10 cellular contexts compared by ENCODE assay signal in genomic region chr5:131285637-131286399, GRCh38. TPM values are rescaled to one million over a fixed set of nuclear protein-coding genes. Genes with fewer than 3 reads are reported as not detected.
DNase-seq lines count a peak whose midpoint lies in the region; ATAC-seq and TF ChIP-seq lines count a peak whose summit lies in the region.
"Had no signal": no experiment of that assay in that cellular context is flagged by ENCODE, and none has a peak within 500 bp of the region (broad histone marks: within the 10 kb centered on the region; RNA-seq: fewer than 3 reads in every experiment).

No MANE protein-coding gene starts in this region.

- no peaks in the 10 kb centered on the region for H3F3A ChIP-seq in neural progenitor cell (ENCODE audit: low read depth)

- no peaks in the 10 kb centered on the region for H3K9me3 Mint-ChIP-seq in activated T-cell treated with anti-CD3 and anti-CD28 coated beads, Interleukin-2, amount 50 U/mL, for 72 hours
- no peaks in the 10 kb centered on the region for H3K9me3 Mint-ChIP-seq in activated T-helper 2 cell treated with anti-CD3 and anti-CD28 coated beads, Interferon-gamma antibody, Interleukin-2, Interleukin-4, amounts not matched to agents 10 μg/mL and 5 μg/mL and 100 μg/mL, durations not matched to agents 14 hours and 24 hours and 36 hours
- no peaks in the 10 kb centered on the region for H3K9me3 Mint-ChIP-seq in stimulated activated memory B cell treated with anti-CD40 and anti-IgM and Interleukin-4, amounts not matched to agents 10 μg/mL and 1 μg/mL and 100 μg/mL, for 72 hours
- H3K9me3 Mint-ChIP-seq in neural progenitor cell = no peaks in the 10 kb centered on the region

- H3K4me1 Mint-ChIP-seq in activated T-cell treated with anti-CD3 and anti-CD28 coated beads, Interleukin-2, amount 50 U/mL, for 72 hours (ENCODE audit: low read depth) = peaks cover 91% of the 10 kb centered on the region
- peaks cover 67% of the 10 kb centered on the region for H3K4me1 Mint-ChIP-seq in activated T-helper 2 cell treated with anti-CD3 and anti-CD28 coated beads, Interferon-gamma antibody, Interleukin-2, Interleukin-4, amounts not matched to agents 10 μg/mL and 5 μg/mL and 100 μg/mL, durations not matched to agents 14 hours and 24 hours and 36 hours (ENCODE audit: low read depth)
- H3K4me1 Mint-ChIP-seq in stimulated activated memory B cell treated with anti-CD40 and anti-IgM and Interleukin-4, amounts not matched to agents 10 μg/mL and 1 μg/mL and 100 μg/mL, for 72 hours = peaks cover 63% of the 10 kb centered on the region
- peaks cover 16% of the 10 kb centered on the region for H3K4me1 Mint-ChIP-seq in neural progenitor cell

- no peaks in the 10 kb centered on the region for H3K27me3 ChIP-seq in neural progenitor cell

- peaks cover 17% of the 10 kb centered on the region for H4K20me1 ChIP-seq in neural progenitor cell (ENCODE audit: low read depth)

- no peaks in the 10 kb centered on the region for H3K27me3 Mint-ChIP-seq in activated T-cell treated with anti-CD3 and anti-CD28 coated beads, Interleukin-2, amount 50 U/mL, for 72 hours (ENCODE audit: low read depth)
- no peaks in the 10 kb centered on the region for H3K27me3 Mint-ChIP-seq in activated T-helper 2 cell treated with anti-CD3 and anti-CD28 coated beads, Interferon-gamma antibody, Interleukin-2, Interleukin-4, amounts not matched to agents 10 μg/mL and 5 μg/mL and 100 μg/mL, durations not matched to agents 14 hours and 24 hours and 36 hours (ENCODE audit: low read depth)
- no peaks in the 10 kb centered on the region for H3K27me3 Mint-ChIP-seq in stimulated activated memory B cell treated with anti-CD40 and anti-IgM and Interleukin-4, amounts not matched to agents 10 μg/mL and 1 μg/mL and 100 μg/mL, for 72 hours
- no peaks in the 10 kb centered on the region for H3K27me3 Mint-ChIP-seq in neural progenitor cell (ENCODE audit: insufficient read depth, low read depth)

- TF ChIP-seq CTCF in neural progenitor cell (IDR thresholded peaks at IDR 0.05) = no peak

- H3K4me3 ChIP-seq in neural progenitor cell = no peak overlapping the region

- H3K27ac Mint-ChIP-seq in activated T-cell treated with anti-CD3 and anti-CD28 coated beads, Interleukin-2, amount 50 U/mL, for 72 hours = peak overlapping the region; percentile 85
- H3K27ac Mint-ChIP-seq in activated T-helper 2 cell treated with anti-CD3 and anti-CD28 coated beads, Interferon-gamma antibody, Interleukin-2, Interleukin-4, amounts not matched to agents 10 μg/mL and 5 μg/mL and 100 μg/mL, durations not matched to agents 14 hours and 24 hours and 36 hours = peak overlapping the region; percentile 73
- H3K27ac Mint-ChIP-seq in stimulated activated memory B cell treated with anti-CD40 and anti-IgM and Interleukin-4, amounts not matched to agents 10 μg/mL and 1 μg/mL and 100 μg/mL, for 72 hours = no peak overlapping the region
- no peak overlapping the region for H3K27ac Mint-ChIP-seq in neural progenitor cell

- H3K36me3 ChIP-seq in neural progenitor cell = no peaks in the 10 kb centered on the region

- intact Hi-C loops in activated T-helper 2 cell treated with anti-CD3 and anti-CD28 coated beads, Interferon-gamma antibody, Interleukin-2, Interleukin-4, amounts not matched to agents 10 μg/mL and 5 μg/mL and 100 μg/mL, durations not matched to agents 14 hours and 24 hours and 36 hours (cut with micrococcal nuclease) = loop anchor here (1.0 to 10.0 kb wide), 2 partner anchors 42 to 739 kb away; no protein-coding TSS in a partner anchor

- peaks cover 8 to 27% of the 10 kb centered on the region in 2 donors for H3K36me3 Mint-ChIP-seq in activated T-cell treated with anti-CD3 and anti-CD28 coated beads, Interleukin-2, amount 50 U/mL, for 72 hours (ENCODE audit: insufficient read depth in 2 of 2)
- H3K36me3 Mint-ChIP-seq in activated T-helper 2 cell treated with anti-CD3 and anti-CD28 coated beads, Interferon-gamma antibody, Interleukin-2, Interleukin-4, amounts not matched to agents 10 μg/mL and 5 μg/mL and 100 μg/mL, durations not matched to agents 14 hours and 24 hours and 36 hours (ENCODE audit: low read depth) = peaks cover 59% of the 10 kb centered on the region
- H3K36me3 Mint-ChIP-seq in stimulated activated memory B cell treated with anti-CD40 and anti-IgM and Interleukin-4, amounts not matched to agents 10 μg/mL and 1 μg/mL and 100 μg/mL, for 72 hours = peaks cover 10% of the 10 kb centered on the region
- peaks cover 18% of the 10 kb centered on the region for H3K36me3 Mint-ChIP-seq in neural progenitor cell

- peak; percentile 28 to 29 for ATAC-seq in activated T-cell treated with anti-CD3 and anti-CD28 coated beads, Interleukin-2, amount 50 U/mL, for 72 hours (replicated peaks in 1 of 2)
- ATAC-seq in HG02885 (IDR thresholded peaks at IDR 0.05; ENCODE audit: poor library complexity, unreplicated experiment) = peak; percentile 34
- peak; percentile 29 for ATAC-seq in stimulated activated memory B cell treated with anti-CD40 and anti-IgM and Interleukin-4, amounts not matched to agents 10 μg/mL and 1 μg/mL and 100 μg/mL, for 72 hours

- H3K9ac ChIP-seq in neural progenitor cell = no peak overlapping the region

- peak overlapping the region; percentile 32 to 74 for H3K4me3 Mint-ChIP-seq in activated T-cell treated with anti-CD3 and anti-CD28 coated beads, Interleukin-2, amount 50 U/mL, for 72 hours
- H3K4me3 Mint-ChIP-seq in activated T-helper 2 cell treated with anti-CD3 and anti-CD28 coated beads, Interferon-gamma antibody, Interleukin-2, Interleukin-4, amounts not matched to agents 10 μg/mL and 5 μg/mL and 100 μg/mL, durations not matched to agents 14 hours and 24 hours and 36 hours (ENCODE audit: low read depth) = no peak overlapping the region
- H3K4me3 Mint-ChIP-seq in stimulated activated memory B cell treated with anti-CD40 and anti-IgM and Interleukin-4, amounts not matched to agents 10 μg/mL and 1 μg/mL and 100 μg/mL, for 72 hours = no peak overlapping the region
- H3K4me3 Mint-ChIP-seq in neural progenitor cell = no peak overlapping the region

- H3K4me1 ChIP-seq in neural progenitor cell = peaks cover 6% of the 10 kb centered on the region

- no peak for TF ChIP-seq POLR2A in erythroblast (IDR thresholded peaks at IDR 0.05; ENCODE audit: low read length)

- H3K9me3 ChIP-seq in neural progenitor cell (ENCODE audit: low read depth) = no peaks in the 10 kb centered on the region

- DNase-seq in activated T-cell treated with anti-CD3 and anti-CD28 coated beads, Interleukin-2, amount 50 U/mL, for 72 hours = no peak
- DNase-seq in activated T-cell treated with anti-CD3 and anti-CD28 coated beads, Interleukin-2, amount 50 U/mL, for 48 hours = no peak
- no peak for DNase-seq in activated T-helper 2 cell treated with anti-CD3 and anti-CD28 coated beads, Interferon-gamma antibody, Interleukin-2, Interleukin-4, amounts not matched to agents 10 μg/mL and 5 μg/mL and 100 μg/mL, durations not matched to agents 14 hours and 24 hours and 36 hours (ENCODE audit: low spot score)
- no peak for DNase-seq in activated effector memory CD4-positive, alpha-beta T cell treated with Interleukin-2 at 50 U/mL for 16 hours
- DNase-seq in erythroblast (lab: John Stamatoyannopoulos, UW) = no peak
- no peak for DNase-seq in neural progenitor cell (ENCODE audit: low spot score)
- DNase-seq: kidney, NCI-H2081 treated with DMSO at 0.1 percent for 48 hours had no signal

- H3K27ac ChIP-seq in neural progenitor cell = no peak overlapping the region

- no peak overlapping the region for H3K4me2 ChIP-seq in neural progenitor cell

- H2AFZ ChIP-seq in neural progenitor cell (replicated peaks) = no peak overlapping the region

- H3K79me2 ChIP-seq in neural progenitor cell (ENCODE audit: low read depth) = peaks cover 98% of the 10 kb centered on the region

RNA-seq across cellular contexts. Expression of gene CDC42SE2, which starts 22.0 kb away (rescaled TPM):
- total RNA-seq in activated T-cell treated with anti-CD3 and anti-CD28 coated beads, Interleukin-2, amount 50 U/mL, for 72 hours = 100 to 1,000 TPM; 147 to 151 TPM
- total RNA-seq in activated T-helper 2 cell treated with anti-CD3 and anti-CD28 coated beads, Interferon-gamma antibody, Interleukin-2, Interleukin-4, amounts not matched to agents 10 μg/mL and 5 μg/mL and 100 μg/mL, durations not matched to agents 14 hours and 24 hours and 36 hours = 89.5 and 91.0 TPM in 2 replicates
- 52.8 and 79.9 TPM in 2 replicates for total RNA-seq in neural progenitor cell (ENCODE audit: low replicate concordance)

Comparison
In these comparisons a context has a peak if more than half of its experiments do, and no peak if none do; other contexts are left out.
1. H3K27ac Mint-ChIP-seq: peak in activated T-cell treated with anti-CD3 and anti-CD28 coated beads, Interleukin-2, amount 50 U/mL, for 72 hours (single experiment) and activated T-helper 2 cell treated with anti-CD3 and anti-CD28 coated beads, Interferon-gamma antibody, Interleukin-2, Interleukin-4, amounts not matched to agents 10 μg/mL and 5 μg/mL and 100 μg/mL, durations not matched to agents 14 hours and 24 hours and 36 hours (single experiment); none in stimulated activated memory B cell treated with anti-CD40 and anti-IgM and Interleukin-4, amounts not matched to agents 10 μg/mL and 1 μg/mL and 100 μg/mL, for 72 hours (single experiment) and neural progenitor cell (single experiment).
2. H3K4me3 Mint-ChIP-seq: peak in activated T-cell treated with anti-CD3 and anti-CD28 coated beads, Interleukin-2, amount 50 U/mL, for 72 hours (2 of 2); none in activated T-helper 2 cell treated with anti-CD3 and anti-CD28 coated beads, Interferon-gamma antibody, Interleukin-2, Interleukin-4, amounts not matched to agents 10 μg/mL and 5 μg/mL and 100 μg/mL, durations not matched to agents 14 hours and 24 hours and 36 hours (single experiment), stimulated activated memory B cell treated with anti-CD40 and anti-IgM and Interleukin-4, amounts not matched to agents 10 μg/mL and 1 μg/mL and 100 μg/mL, for 72 hours (single experiment) and neural progenitor cell (single experiment).
3. Peak in every context shown above with its lines, with median percentiles within 50 percentile points of each other: ATAC-seq.